In genomic region chr9:14096182-14096922, GRCh38 we compare ENCODE assay signal across 9 cellular contexts.
DNase-seq lines count a peak whose midpoint lies in the region; ATAC-seq and TF ChIP-seq lines count a peak whose summit lies in the region.
"Had no signal": no experiment of that assay in that cellular context is flagged by ENCODE, and none has a peak within 500 bp of the region (broad histone marks: within the 10 kb centered on the region; RNA-seq: fewer than 3 reads in every experiment).

No MANE protein-coding gene starts in this region.

- H3K27ac ChIP-seq in mesodermal cell (ENCODE audit: low read depth, low read length, severe bottlenecking) (peak overlapping the region; percentile 81), PC-9 (no peak overlapping the region)
- H3K27ac ChIP-seq: HL-60 had no signal

- no peaks in the 10 kb centered on the region for H4K20me1 ChIP-seq in PC-9 (ENCODE audit: insufficient read depth)

- no peak for ATAC-seq in stimulated activated naive CD8-positive, alpha-beta T cell treated with anti-CD3 and anti-CD28 coated beads, Interleukin-15, Interleukin-2, amounts not matched to agents 100 U/mL and 50 U/mL, for 24 hours
- ATAC-seq in HG03097 (IDR thresholded peaks at IDR 0.05; ENCODE audit: low FRiP score, unreplicated experiment), result no peak
- ATAC-seq in HG03108 (IDR thresholded peaks at IDR 0.05; ENCODE audit: unreplicated experiment), result no peak

- H3K36me3 ChIP-seq in mesodermal cell (ENCODE audit: control insufficient read depth, insufficient read depth, low read length) (no peaks in the 10 kb centered on the region), PC-9 (ENCODE audit: low read depth) (no peaks in the 10 kb centered on the region)

- POLR2A ChIA-PET in PC-9 (lab: Charles Lee; ENCODE audit: unreplicated experiment), result no interaction called here

- H3K4me1 ChIP-seq in mesodermal cell (ENCODE audit: control insufficient read depth, insufficient read depth, low read length, poor library complexity, severe bottlenecking), result peaks cover 23% of the 10 kb centered on the region
- no peaks in the 10 kb centered on the region for H3K4me1 ChIP-seq in PC-9 (replicated peaks; ENCODE audit: insufficient read depth)

- H3K9me3 ChIP-seq in mesodermal cell (ENCODE audit: control insufficient read depth, low read length) (no peaks in the 10 kb centered on the region), PC-9 (ENCODE audit: insufficient read depth, low read depth) (no peaks in the 10 kb centered on the region)

- CTCF ChIA-PET in PC-9 (lab: Charles Lee), result no interaction called here

- H3K27me3 ChIP-seq in PC-9 (ENCODE audit: insufficient read depth, low read depth), result no peaks in the 10 kb centered on the region

- no peaks in the 10 kb centered on the region for H3K9me2 ChIP-seq in PC-9 (ENCODE audit: insufficient read depth)

- no peak overlapping the region for H2AFZ ChIP-seq in PC-9

- intact Hi-C loops in PC-9 (cut with micrococcal nuclease; ENCODE audit: unreplicated experiment), result no loop called here

- in situ Hi-C loops in ACHN (cut with HindIII; ENCODE audit: low pct_ligation_motif_present, low pct_unique_long_range_greater_than_20kb, low sequenced_read_pairs), result no loop called here

- H3K4me2 ChIP-seq in PC-9, result no peak overlapping the region

- 31 to 52% methylated on average over 6 to 7 of the region's 15 CpGs for WGBS in mesodermal cell (ENCODE audit: insufficient coverage in 2 of 2), 2 experiments

- peak; percentile 77 for DNase-seq in ACHN
- DNase-seq in NCI-H2107 (lab: John Stamatoyannopoulos, UW), result peak; percentile 70
- DNase-seq in dermis blood vessel endothelial cell, result peak; percentile 95
- no peak for DNase-seq in stimulated activated naive CD8-positive, alpha-beta T cell treated with anti-CD3 and anti-CD28 coated beads, Interleukin-15, Interleukin-2, amounts not matched to agents 100 U/mL and 50 U/mL, for 24 hours
- no peak for DNase-seq in PC-9

- BruUV-seq in PC-9 (replicated peaks; lab: Mats Ljungman, UMichigan), result no TSS peak

- no peaks in the 10 kb centered on the region for H3K79me2 ChIP-seq in PC-9 (ENCODE audit: low read depth)

- no peak overlapping the region for H3K4me3 ChIP-seq in mesodermal cell (ENCODE audit: extremely low read depth, insufficient read depth, low read length, poor library complexity, severe bottlenecking)
- no peak overlapping the region for H3K4me3 ChIP-seq in PC-9

- H3F3A ChIP-seq in PC-9 (ENCODE audit: insufficient read depth, low read depth), result no peaks in the 10 kb centered on the region

- TF ChIP-seq CTCF in PC-9 (conservative IDR thresholded peaks at IDR 0.05), result no peak

Comparison
In these comparisons a context has a peak if more than half of its experiments do, and no peak if none do; other contexts are left out.
1. DNase-seq: peak in ACHN (single experiment), NCI-H2107 (single experiment) and dermis blood vessel endothelial cell (single experiment); none in stimulated activated naive CD8-positive, alpha-beta T cell treated with anti-CD3 and anti-CD28 coated beads, Interleukin-15, Interleukin-2, amounts not matched to agents 100 U/mL and 50 U/mL, for 24 hours (single experiment) and PC-9 (0 of 2).